ENCODE assay signal across 8 cellular contexts in genomic region chr2:112726487-112727190, GRCh38. TPM values are rescaled to one million over a fixed set of nuclear protein-coding genes. Genes with fewer than 3 reads are reported as not detected.
DNase-seq lines count a peak whose midpoint lies in the region; ATAC-seq and TF ChIP-seq lines count a peak whose summit lies in the region.

No MANE protein-coding gene starts in this region.

- no peaks in the 10 kb centered on the region for H3K27me3 Mint-ChIP-seq in Calu3 (ENCODE audit: unreplicated experiment)
- H3K27me3 Mint-ChIP-seq in activated CD8-positive, alpha-beta T cell treated with anti-CD3 and anti-CD28 coated beads, Interleukin-2, amount 10 ng/mL, durations not matched to agents 7 days and 5 days (ENCODE audit: low read depth) = peaks cover 12% of the 10 kb centered on the region
- peaks cover 0 to 12% of the 10 kb centered on the region in 2 donors for H3K27me3 Mint-ChIP-seq in effector memory CD8-positive, alpha-beta T cell

- peak; percentile 79 for ATAC-seq in GM21390 (IDR thresholded peaks at IDR 0.05; ENCODE audit: unreplicated experiment)
- ATAC-seq in activated CD8-positive, alpha-beta T cell treated with anti-CD3 and anti-CD28 coated beads, Interleukin-2, amount 10 ng/mL, durations not matched to agents 7 days and 5 days = peak; percentile 98
- ATAC-seq in effector memory CD8-positive, alpha-beta T cell (replicated peaks) = peak; percentile 99

- CTCF ChIA-PET in Calu3 (lab: Charles Lee) = interaction anchor here (0.7 to 3.4 kb wide), 18 partner anchors 11 to 751 kb away, joined by 3 to 92 read pairs (median 5); partner anchors contain the start of genes CHCHD5 and SLC20A1
- CTCF ChIA-PET in activated CD8-positive, alpha-beta T cell treated with anti-CD3 and anti-CD28 coated beads, Interleukin-2, amount 10 ng/mL, durations not matched to agents 7 days and 5 days (lab: Charles Lee) = interaction anchor here (0.7 to 10.0 kb wide), 40 partner anchors 11 to 232 kb away, joined by 3 to 335 read pairs (median 6); partner anchors contain the start of genes CHCHD5 and SLC20A1

- intact Hi-C loops in Calu3 (cut with micrococcal nuclease; ENCODE audit: unreplicated experiment) = loop anchor here (1.0 kb wide), 2 partner anchors 99 to 126 kb away; no protein-coding TSS in a partner anchor

- POLR2A ChIA-PET in activated CD8-positive, alpha-beta T cell treated with anti-CD3 and anti-CD28 coated beads, Interleukin-2, amount 10 ng/mL, durations not matched to agents 7 days and 5 days (lab: Charles Lee) = interaction anchor here (0.8 to 1.3 kb wide), 2 partner anchors 102 to 141 kb away, joined by 3 to 5 read pairs; no protein-coding TSS in a partner anchor

- BruUV-seq in Calu3 (replicated peaks; lab: Mats Ljungman, UMichigan) = TSS peak; percentile 46

- DNase-seq in Calu3 = peak; percentile 96
- peak; percentile 97 for DNase-seq in HT-29 (ENCODE audit: low spot score)
- peak; percentile 78 for DNase-seq in NK-92 treated with Interleukin-12 subunit alpha and Interleukin-12 subunit beta, amount 100 ng/mL, for 24 hours (lab: John Stamatoyannopoulos, UW)
- DNase-seq in activated CD8-positive, alpha-beta T cell treated with anti-CD3 and anti-CD28 coated beads, Interleukin-2, amount 10 ng/mL, durations not matched to agents 7 days and 5 days = peak; percentile 92
- DNase-seq in effector memory CD8-positive, alpha-beta T cell = peak; percentile 86 to 89 (median 86)
- DNase-seq in mesenteric fat pad (ENCODE audit: low spot score) = peak; percentile 96
- peak; percentile 64 to 75 for DNase-seq in stimulated activated CD8-positive, alpha-beta memory T cell treated with anti-CD3 and anti-CD28 coated beads, Interleukin-2, amount 100 ng/mL, for 1 hour (ENCODE audit: low read depth in 2 of 2)

- H3K36me3 Mint-ChIP-seq in Calu3 (ENCODE audit: insufficient read depth, unreplicated experiment) = peaks cover 21% of the 10 kb centered on the region
- no peaks in the 10 kb centered on the region for H3K36me3 Mint-ChIP-seq in activated CD8-positive, alpha-beta T cell treated with anti-CD3 and anti-CD28 coated beads, Interleukin-2, amount 10 ng/mL, durations not matched to agents 7 days and 5 days (ENCODE audit: low read depth)
- H3K36me3 Mint-ChIP-seq in effector memory CD8-positive, alpha-beta T cell (ENCODE audit: insufficient read depth) = peaks cover 4% of the 10 kb centered on the region

- H3K4me3 Mint-ChIP-seq in Calu3 (ENCODE audit: low read depth, unreplicated experiment) = peak overlapping the region; percentile 67
- H3K4me3 Mint-ChIP-seq in activated CD8-positive, alpha-beta T cell treated with anti-CD3 and anti-CD28 coated beads, Interleukin-2, amount 10 ng/mL, durations not matched to agents 7 days and 5 days = no peak overlapping the region
- H3K4me3 Mint-ChIP-seq in effector memory CD8-positive, alpha-beta T cell = no peak overlapping the region

- no peaks in the 10 kb centered on the region for H3K9me3 Mint-ChIP-seq in Calu3 (ENCODE audit: low read depth, unreplicated experiment)
- no peaks in the 10 kb centered on the region for H3K9me3 Mint-ChIP-seq in activated CD8-positive, alpha-beta T cell treated with anti-CD3 and anti-CD28 coated beads, Interleukin-2, amount 10 ng/mL, durations not matched to agents 7 days and 5 days (ENCODE audit: insufficient read depth)
- no peaks in the 10 kb centered on the region for H3K9me3 Mint-ChIP-seq in effector memory CD8-positive, alpha-beta T cell

- TF ChIP-seq CTCF in Calu3 (IDR thresholded peaks at IDR 0.05; ENCODE audit: unreplicated experiment) = peak; percentile 92

- H3K27ac Mint-ChIP-seq in Calu3 (ENCODE audit: unreplicated experiment) = peak overlapping the region; percentile 92
- peak overlapping the region; percentile 54 for H3K27ac Mint-ChIP-seq in activated CD8-positive, alpha-beta T cell treated with anti-CD3 and anti-CD28 coated beads, Interleukin-2, amount 10 ng/mL, durations not matched to agents 7 days and 5 days
- H3K27ac Mint-ChIP-seq in effector memory CD8-positive, alpha-beta T cell = peak overlapping the region in 1 of 2 donors; percentile 26

- peaks cover 38% of the 10 kb centered on the region for H3K4me1 Mint-ChIP-seq in Calu3 (ENCODE audit: low read depth, unreplicated experiment)
- H3K4me1 Mint-ChIP-seq in activated CD8-positive, alpha-beta T cell treated with anti-CD3 and anti-CD28 coated beads, Interleukin-2, amount 10 ng/mL, durations not matched to agents 7 days and 5 days (ENCODE audit: low read depth) = peaks cover 12% of the 10 kb centered on the region
- H3K4me1 Mint-ChIP-seq in effector memory CD8-positive, alpha-beta T cell (ENCODE audit: low read depth in 2 of 2) = peaks cover 6 to 11% of the 10 kb centered on the region in 2 donors

RNA-seq across cellular contexts. Expression of gene NT5DC4, which starts 5.8 kb away (rescaled TPM):
- total RNA-seq in Calu3 (2022) = 10.1 and 13.6 TPM in 2 replicates
- 1.4 and 1.6 TPM in 2 replicates for total RNA-seq in HT-29 (2014; rRNA removed; shearing (Covaris generic))
- total RNA-seq in activated CD8-positive, alpha-beta T cell treated with anti-CD3 and anti-CD28 coated beads, Interleukin-2, amount 10 ng/mL, durations not matched to agents 7 days and 5 days = not detected
- total RNA-seq in mesenteric fat pad = not detected

RNA-seq across cellular contexts. Expression of gene CKAP2L, which starts 37.8 kb away (rescaled TPM):
- total RNA-seq in Calu3 (2022) = 27.4 and 42.5 TPM in 2 replicates
- 2.5 and 4.0 TPM in 2 replicates for total RNA-seq in HT-29 (2014; rRNA removed; shearing (Covaris generic))
- total RNA-seq in activated CD8-positive, alpha-beta T cell treated with anti-CD3 and anti-CD28 coated beads, Interleukin-2, amount 10 ng/mL, durations not matched to agents 7 days and 5 days = 10 to 100 TPM; 59.3 to 63.4 TPM
- not detected for total RNA-seq in mesenteric fat pad

RNA-seq across cellular contexts. Expression of gene IL1A, which starts 57.7 kb away (rescaled TPM):
- total RNA-seq in Calu3 (2022) (6.4 and 14.4 TPM in 2 replicates), mesenteric fat pad (not detected)
- not detected in 2 replicates for total RNA-seq in HT-29 (2014; rRNA removed; shearing (Covaris generic))
- total RNA-seq in activated CD8-positive, alpha-beta T cell treated with anti-CD3 and anti-CD28 coated beads, Interleukin-2, amount 10 ng/mL, durations not matched to agents 7 days and 5 days = not detected

Comparison
In these comparisons a context has a peak if more than half of its experiments do, and no peak if none do; other contexts are left out.
1. Peak in every context shown above with its lines: DNase-seq and ATAC-seq.